ENCODE assay signal across 16 cellular contexts in genomic region chr17:72511874-72512273, GRCh38.
DNase-seq lines count a peak whose midpoint lies in the region; ATAC-seq and TF ChIP-seq lines count a peak whose summit lies in the region.
"Had no signal": no experiment of that assay in that cellular context is flagged by ENCODE, and none has a peak within 500 bp of the region (broad histone marks: within the 10 kb centered on the region; RNA-seq: fewer than 3 reads in every experiment).

No MANE protein-coding gene starts in this region.

- BruUV-seq in Panc1 (replicated peaks; lab: Mats Ljungman, UMichigan) = no TSS peak

- TF ChIP-seq CTCF in HEK293 (tag by site-specific recombination; IDR thresholded peaks at IDR 0.05) (no peak), Panc1 (IDR thresholded peaks at IDR 0.05) (no peak), colonic mucosa (IDR thresholded peaks at IDR 0.05) (no peak), stomach (IDR thresholded peaks at IDR 0.05) (no peak)

- intact Hi-C loops in Panc1 (cut with micrococcal nuclease; ENCODE audit: unreplicated experiment) = no loop called here
- intact Hi-C loops in colonic mucosa (cut with DNase I) = no loop called here
- intact Hi-C loops in stomach (cut with DNase I; ENCODE audit: low total_unique reads) = no loop called here

- no peak for TF ChIP-seq POLR2A in stomach (IDR thresholded peaks at IDR 0.05)

- CTCF ChIA-PET in HEK293 (lab: Yijun Ruan, JAX) (interaction anchor here (0.6 kb wide), 2 partner anchors 40 to 917 kb away, joined by 3 to 5 read pairs; no protein-coding TSS in a partner anchor), Panc1 (lab: Charles Lee) (interaction anchor here (0.5 to 1.8 kb wide), 3 partner anchors 9 to 562 kb away, joined by 3 to 4 read pairs (median 3); no protein-coding TSS in a partner anchor)

- peak; percentile 55 for ATAC-seq in Panc1
- ATAC-seq in HG03280 (IDR thresholded peaks at IDR 0.05; ENCODE audit: unreplicated experiment) = no peak

- POLR2A ChIA-PET in HEK293 (lab: Yijun Ruan, JAX) = no interaction called here
- POLR2A ChIA-PET in Panc1 (lab: Charles Lee) = interaction anchor here (0.6 kb wide), 1 partner anchor 98 kb away, joined by 5 read pairs; no protein-coding TSS in a partner anchor

- H3K27me3 ChIP-seq in Panc1 (ENCODE audit: control insufficient read depth, insufficient read depth, low read length) (no peaks in the 10 kb centered on the region), colonic mucosa (no peaks in the 10 kb centered on the region), stomach (no peaks in the 10 kb centered on the region)

- no peaks in the 10 kb centered on the region for H3K9me3 ChIP-seq in HEK293 (ENCODE audit: control insufficient read depth, insufficient read depth, low read depth, low read length)
- H3K9me3 ChIP-seq in Panc1 (ENCODE audit: control insufficient read depth, insufficient read depth, low read depth, low read length) = no peaks in the 10 kb centered on the region
- no peaks in the 10 kb centered on the region for H3K9me3 ChIP-seq in colonic mucosa
- H3K9me3 ChIP-seq in stomach = no peaks in the 10 kb centered on the region
- H3K9me3 ChIP-seq: HAP-1 had no signal

- H3K4me1 ChIP-seq in HEK293 (ENCODE audit: control insufficient read depth, insufficient read depth, low read length) (peaks cover 11% of the 10 kb centered on the region), Panc1 (ENCODE audit: control insufficient read depth, insufficient read depth, low read length) (peaks cover 92% of the 10 kb centered on the region), colonic mucosa (peaks cover 3% of the 10 kb centered on the region), stomach (peaks cover 35 to 61% (median 46%) of the 10 kb centered on the region in 4 donors)
- H3K4me1 ChIP-seq: HAP-1 had no signal

- H3K9ac ChIP-seq in colonic mucosa (ENCODE audit: low read depth in 2 of 2, low read length in 2 of 2) = peak overlapping the region in 1 of 2 donors; percentile 42

- 33 to 55% (median 39%) methylated on average over 3 of the region's 3 CpGs for WGBS in stomach, 5 donors

- H3K36me3 ChIP-seq in HEK293 (ENCODE audit: control insufficient read depth in 2 of 2, insufficient read depth in 1 of 2, low read length in 2 of 2) (no peaks in the 10 kb centered on the region), Panc1 (ENCODE audit: control insufficient read depth, insufficient read depth, low read length) (no peaks in the 10 kb centered on the region), colonic mucosa (no peaks in the 10 kb centered on the region), stomach (no peaks in the 10 kb centered on the region)
- H3K36me3 ChIP-seq: HAP-1 had no signal

- in situ Hi-C loops in Panc1 (cut with HindIII; ENCODE audit: low pct_unique_long_range_greater_than_20kb, low sequenced_read_pairs) = no loop called here

- no peak overlapping the region for H3K4me3 ChIP-seq in HEK293 (ENCODE audit: low read depth, low read length)
- H3K4me3 ChIP-seq in Panc1 (ENCODE audit: low read depth in 2 of 2, low read length in 2 of 2) = peak overlapping the region; percentile 7 to 21; a peak in 3 of 4 replicates
- H3K4me3 ChIP-seq in colonic mucosa = no peak overlapping the region
- no peak overlapping the region for H3K4me3 ChIP-seq in stomach
- H3K4me3 ChIP-seq: HAP-1 had no signal

- H3K27ac ChIP-seq in HEK293 (ENCODE audit: extremely low read depth, low read depth, low read length) (no peak overlapping the region), Panc1 (ENCODE audit: low read length) (peak overlapping the region; percentile 95), colonic mucosa (peak overlapping the region; percentile 13), stomach (peak overlapping the region; percentile 14 to 52 (median 32))

- no peak for TF ChIP-seq EP300 in stomach (IDR thresholded peaks at IDR 0.05)

- no peak for DNase-seq in Panc1 (ENCODE audit: low read depth, low spot score)
- peak; percentile 64 for DNase-seq in colonic mucosa
- DNase-seq in stomach = peak; percentile 37
- no peak for DNase-seq in NCI-H1417 treated with DMSO at 0.1 percent for 48 hours (lab: John Stamatoyannopoulos, UW)
- DNase-seq in activated CD4-positive, CD25-positive, alpha-beta regulatory T cell treated with anti-CD3 and anti-CD28 coated beads, Interleukin-2, amount 50 U/mL, for 72 hours = no peak
- no peak for DNase-seq in occipital lobe (lab: John Stamatoyannopoulos, UW)
- DNase-seq: C1 segment of cervical spinal cord, NCI-H1105 treated with DMSO at 0.1 percent for 48 hours, NCI-H187 treated with DMSO at 0.1 percent for 48 hours, NCI-H2171, NCI-H446 treated with DMSO at 0.1 percent for 48 hours, NCI-H748 treated with DMSO at 0.1 percent for 48 hours, SHP77 treated with DMSO at 0.1 percent for 48 hours had no signal

TF ChIP-seq in HEK293, 187 proteins besides CTCF, POLR2A, EP300 and RAD21:
- TF ChIP-seq EGR2 (tag by site-specific recombination; IDR thresholded peaks at IDR 0.05; ENCODE audit: low read depth) (0 out of 2 replicates have a peak, but pooled peaks have one; percentile 12), ZFHX2 (tag by site-specific recombination; conservative IDR thresholded peaks at IDR 0.05) (peak; percentile 32), ZNF26 (tag by site-specific recombination; IDR thresholded peaks at IDR 0.05) (no peak)
TF ChIP-seq in HEK293: peak in this region for 2.

Comparison
In these comparisons a context has a peak if more than half of its experiments do, and no peak if none do; other contexts are left out.
1. H3K4me3 ChIP-seq: peak in Panc1 (2 of 2); none in HEK293 (single experiment), colonic mucosa (single experiment) and stomach (0 of 4).
2. DNase-seq: peak in colonic mucosa (single experiment) and stomach (single experiment); none in Panc1 (single experiment), NCI-H1417 treated with DMSO at 0.1 percent for 48 hours (single experiment), activated CD4-positive, CD25-positive, alpha-beta regulatory T cell treated with anti-CD3 and anti-CD28 coated beads, Interleukin-2, amount 50 U/mL, for 72 hours (single experiment) and occipital lobe (single experiment).